1 cellular context compared by ENCODE assay signal in genomic region chr19:58475714-58476497, GRCh38.
TF ChIP-seq lines count a peak whose summit lies in the region.

Gene ZNF446 (plus strand): TSS chr19:58476352. CDS start chr19:58477219, 867 bp downstream.

TF ChIP-seq in HepG2, 621 proteins besides CTCF, POLR2A, EP300 and RAD21 (continued from another document and continues in another):
- TF ChIP-seq ZNF318 (CRISPR knock-in tag; IDR thresholded peaks at IDR 0.05) (peak; percentile 88), ZC3H13 (CRISPR knock-in tag; IDR thresholded peaks at IDR 0.05) (peak; percentile 92), ZNF556 (CRISPR knock-in tag; IDR thresholded peaks at IDR 0.05; ENCODE audit: borderline replicate concordance) (0 out of 2 replicates have a peak, but pooled peaks have one; percentile 29), ARID5B (CRISPR knock-in tag; IDR thresholded peaks at IDR 0.05) (0 out of 2 replicates have a peak, but pooled peaks have one; percentile 6), MYPOP (CRISPR knock-in tag; IDR thresholded peaks at IDR 0.05) (peak; percentile 75; the same call in 1 of the 2 replicates), ATF5 (CRISPR knock-in tag; IDR thresholded peaks at IDR 0.05; ENCODE audit: low read depth) (0 out of 2 replicates have a peak, but pooled peaks have one; percentile 51), POLR2G (IDR thresholded peaks at IDR 0.05; ENCODE audit: low read depth, low read length) (peak; percentile 67), SIN3A (IDR thresholded peaks at IDR 0.05; ENCODE audit: borderline replicate concordance, low read depth, low read length) (peak; percentile 82; the same call in 1 of the 2 replicates), PAXIP1 (CRISPR knock-in tag; conservative IDR thresholded peaks at IDR 0.05) (peak; percentile 64; the same call in 1 of the 2 replicates), SMYD3 (CRISPR knock-in tag; IDR thresholded peaks at IDR 0.05) (no peak), USF2 (IDR thresholded peaks at IDR 0.05; ENCODE audit: low read depth, low read length) (no peak), USF2 (CRISPR knock-in tag; IDR thresholded peaks at IDR 0.05; ENCODE audit: borderline replicate concordance) (peak; percentile 44; the same call in 1 of the 2 replicates), ZNF276 (CRISPR knock-in tag; IDR thresholded peaks at IDR 0.05; ENCODE audit: low read depth) (no peak), PHF8 (CRISPR knock-in tag; IDR thresholded peaks at IDR 0.05) (peak; percentile 76), AGO1 (IDR thresholded peaks at IDR 0.05; ENCODE audit: low read depth, low read length, poor library complexity, severe bottlenecking) (peak; percentile 98), ZNF282 (IDR thresholded peaks at IDR 0.05; ENCODE audit: partially characterized antibody) (no peak), ELF3 (CRISPR knock-in tag; IDR thresholded peaks at IDR 0.05) (peak; percentile 39; the same call in 1 of the 2 replicates), BCL3 (CRISPR knock-in tag; IDR thresholded peaks at IDR 0.05) (peak; percentile 74; the same call in 1 of the 2 replicates), TCF12 (IDR thresholded peaks at IDR 0.05) (no peak), TCF12 (CRISPR knock-in tag; IDR thresholded peaks at IDR 0.05) (no peak; the same call in 1 of the 2 replicates), HMGXB4 (CRISPR knock-in tag; IDR thresholded peaks at IDR 0.05; ENCODE audit: borderline replicate concordance in 1 of 2, low read depth in 1 of 2) (peak; percentile 35 to 58; a peak in 2 of 4 replicates)
